Comparison of ENCODE assay signal across 11 cellular contexts in genomic region chr7:116673504-116673865, GRCh38. TPM values are rescaled to one million over a fixed set of nuclear protein-coding genes. Genes with fewer than 3 reads are reported as not detected.
DNase-seq lines count a peak whose midpoint lies in the region; TF ChIP-seq lines count a peak whose summit lies in the region.
"Had no signal": no experiment of that assay in that cellular context is flagged by ENCODE, and none has a peak within 500 bp of the region (broad histone marks: within the 10 kb centered on the region; RNA-seq: fewer than 3 reads in every experiment).

No MANE protein-coding gene starts in this region.

- peaks cover 47% of the 10 kb centered on the region for H3K4me1 Mint-ChIP-seq in mesothelial cell of epicardium

- H3K4me3 Mint-ChIP-seq in mesothelial cell of epicardium = peak overlapping the region; percentile 78

- H3K27me3 ChIP-seq in left ventricle myocardium inferior (ENCODE audit: low read depth) = peaks cover 7% of the 10 kb centered on the region
- no peaks in the 10 kb centered on the region for H3K27me3 ChIP-seq in right atrium auricular region
- H3K27me3 ChIP-seq in colonic mucosa = peaks cover 3% of the 10 kb centered on the region

- no peaks in the 10 kb centered on the region for H3K36me3 Mint-ChIP-seq in mesothelial cell of epicardium

- intact Hi-C loops in left ventricle myocardium inferior (cut with micrococcal nuclease) = loop anchor here (5.0 kb wide), 1 partner anchor 134 kb away; no protein-coding TSS in a partner anchor
- intact Hi-C loops in colonic mucosa (cut with DNase I) = loop anchor here (5.0 kb wide), 2 partner anchors 114 to 134 kb away; no protein-coding TSS in a partner anchor

- DNase-seq in left ventricle myocardium inferior (no peak), right atrium auricular region (ENCODE audit: low spot score) (no peak), colonic mucosa (no peak), mesothelial cell of epicardium (ENCODE audit: low spot score in 2 of 2, unreplicated experiment in 2 of 2) (no peak), NAMALWA (ENCODE audit: low spot score) (no peak), SHP77 treated with DMSO at 0.1 percent for 48 hours (lab: John Stamatoyannopoulos, UW) (no peak), NCI-H226 (no peak)
- DNase-seq in activated T-cell treated with anti-CD3 and anti-CD28 coated beads, Interleukin-2, amount 50 U/mL, for 1 hour = no peak
- DNase-seq: activated CD8-positive, alpha-beta memory T cell treated with anti-CD3 and anti-CD28 coated beads for 24 hours; adrenal gland had no signal

- H3K4me3 ChIP-seq in left ventricle myocardium inferior (peak overlapping the region; percentile 73), right atrium auricular region (peak overlapping the region in 1 of 2 donors; percentile 62), colonic mucosa (peak overlapping the region; percentile 43)
- H3K4me3 ChIP-seq: adrenal gland had no signal

- H3K27me3 Mint-ChIP-seq in mesothelial cell of epicardium (ENCODE audit: low read depth) = peaks cover 27% of the 10 kb centered on the region

- H3K9ac ChIP-seq in colonic mucosa (ENCODE audit: low read depth in 2 of 2, low read length in 2 of 2) = peak overlapping the region in 1 of 2 donors; percentile 93

- H3K36me3 ChIP-seq in left ventricle myocardium inferior (no peaks in the 10 kb centered on the region), right atrium auricular region (no peaks in the 10 kb centered on the region), colonic mucosa (no peaks in the 10 kb centered on the region)
- H3K36me3 ChIP-seq: adrenal gland had no signal

- no peaks in the 10 kb centered on the region for H3K9me3 Mint-ChIP-seq in mesothelial cell of epicardium

- peak overlapping the region; percentile 82 for H3K27ac Mint-ChIP-seq in mesothelial cell of epicardium

- H3K27ac ChIP-seq in left ventricle myocardium inferior (replicated peaks) (no peak overlapping the region), right atrium auricular region (no peak overlapping the region), colonic mucosa (no peak overlapping the region)
- H3K27ac ChIP-seq: adrenal gland, C4-2B had no signal

- H3K9me3 ChIP-seq in left ventricle myocardium inferior (replicated peaks) = peaks cover 4% of the 10 kb centered on the region
- H3K9me3 ChIP-seq in right atrium auricular region = no peaks in the 10 kb centered on the region
- no peaks in the 10 kb centered on the region for H3K9me3 ChIP-seq in colonic mucosa
- H3K9me3 ChIP-seq: adrenal gland had no signal

- TF ChIP-seq CTCF in left ventricle myocardium inferior (IDR thresholded peaks at IDR 0.05; ENCODE audit: borderline replicate concordance) (no peak), right atrium auricular region (IDR thresholded peaks at IDR 0.05) (no peak), colonic mucosa (IDR thresholded peaks at IDR 0.05) (no peak), mesothelial cell of epicardium (IDR thresholded peaks at IDR 0.05; ENCODE audit: unreplicated experiment) (no peak)

- H3K4me1 ChIP-seq in left ventricle myocardium inferior (peaks cover 28% of the 10 kb centered on the region), right atrium auricular region (peaks cover 0 to 28% of the 10 kb centered on the region in 2 donors), colonic mucosa (no peaks in the 10 kb centered on the region)

RNA-seq across cellular contexts. Expression of gene MET, which starts 1.5 kb away (rescaled TPM):
- total RNA-seq in left ventricle myocardium inferior (13.1 TPM), right atrium auricular region (10 to 100 TPM; 16.1 to 17.5 TPM), colonic mucosa (10 to 100 TPM; 38.3 to 45.3 TPM), mesothelial cell of epicardium (21.1 to 22.8 TPM (median 22.3 TPM) in 3 replicates)
